13 cellular contexts compared by ENCODE assay signal in genomic region chr19:56133858-56134654, GRCh38. TPM values are rescaled to one million over a fixed set of nuclear protein-coding genes. Genes with fewer than 3 reads are reported as not detected.
DNase-seq lines count a peak whose midpoint lies in the region; ATAC-seq and TF ChIP-seq lines count a peak whose summit lies in the region.
"Had no signal": no experiment of that assay in that cellular context is flagged by ENCODE, and none has a peak within 500 bp of the region (broad histone marks: within the 10 kb centered on the region; RNA-seq: fewer than 3 reads in every experiment).

No MANE protein-coding gene starts in this region.

- DNase-seq in GM06990 (ENCODE audit: extremely low read depth, insufficient read length) (peak; percentile 44), T-helper 17 cell (no peak), myocyte (ENCODE audit: low read depth) (peak; percentile 35), DMS53 (lab: John Stamatoyannopoulos, UW) (no peak), NCI-H128 (lab: John Stamatoyannopoulos, UW; ENCODE audit: unreplicated experiment) (no peak), NCI-H1105 treated with DMSO at 0.1 percent for 48 hours (lab: John Stamatoyannopoulos, UW) (no peak)
- DNase-seq in activated CD8-positive, alpha-beta memory T cell treated with anti-CD3 and anti-CD28 coated beads, Interleukin-2, amount 50 U/mL, for 48 hours = no peak
- DNase-seq: activated CD4-positive, CD25-positive, alpha-beta regulatory T cell; DND-41 had no signal

- H3K4me3 Mint-ChIP-seq in T-helper 17 cell = no peak overlapping the region

- no peaks in the 10 kb centered on the region for H3K27me3 ChIP-seq in GM06990 (replicated peaks; ENCODE audit: control insufficient read depth, insufficient read depth, low read length)
- H3K27me3 ChIP-seq: suprapubic skin had no signal

- no peaks in the 10 kb centered on the region for H3K4me1 Mint-ChIP-seq in T-helper 17 cell

- no peak overlapping the region for H3K27ac Mint-ChIP-seq in T-helper 17 cell

- TF ChIP-seq CTCF in GM06990 (IDR thresholded peaks at IDR 0.05; ENCODE audit: insufficient read depth, low read length, poor library complexity, severe bottlenecking) = no peak

- no peaks in the 10 kb centered on the region for H3K27me3 Mint-ChIP-seq in T-helper 17 cell

- ATAC-seq in HG02981 (IDR thresholded peaks at IDR 0.05; ENCODE audit: unreplicated experiment) = peak; percentile 74
- peak; percentile 61 for ATAC-seq in T-helper 17 cell

- no peak overlapping the region for H3K4me3 ChIP-seq in GM06990 (replicated peaks; ENCODE audit: low read depth, low read length)
- H3K4me3 ChIP-seq: skin epidermis, suprapubic skin had no signal

- no peaks in the 10 kb centered on the region for H3K36me3 Mint-ChIP-seq in T-helper 17 cell (ENCODE audit: low read depth)

- no peaks in the 10 kb centered on the region for H3K36me3 ChIP-seq in GM06990 (ENCODE audit: control insufficient read depth, insufficient read depth, low read length)
- H3K36me3 ChIP-seq: suprapubic skin had no signal

- H3K9me3 ChIP-seq in T-helper 17 cell (ENCODE audit: control insufficient read depth, low read length, poor library complexity, severe bottlenecking) = no peaks in the 10 kb centered on the region
- H3K9me3 ChIP-seq: suprapubic skin had no signal

RNA-seq across cellular contexts. Expression of gene ZNF444, which starts 7.0 kb away (rescaled TPM):
- 10 to 100 TPM; 12.3 to 16.7 TPM for total RNA-seq in T-helper 17 cell
- total RNA-seq in myocyte = 34.8 and 38.0 TPM in 2 replicates
- polyA plus RNA-seq in myocyte (2012) = 26.8 TPM

RNA-seq across cellular contexts. Expression of gene ZNF787, which starts 13.0 kb away (rescaled TPM):
- 10 to 100 TPM; 17.2 to 22.2 TPM for total RNA-seq in T-helper 17 cell
- total RNA-seq in myocyte = 22.5 and 23.3 TPM in 2 replicates
- 25.3 TPM for polyA plus RNA-seq in myocyte (2012)

RNA-seq across cellular contexts. Expression of gene GALP, which starts 41.8 kb away (rescaled TPM):
- total RNA-seq in T-helper 17 cell (not detected), myocyte (not detected in 2 replicates)
- polyA plus RNA-seq in myocyte (2012) = not detected
- total RNA-seq: bronchial epithelial cell, suprapubic skin had no signal

Comparison
In these comparisons a context has a peak if more than half of its experiments do, and no peak if none do; other contexts are left out.
1. DNase-seq: peak in GM06990 (single experiment) and myocyte (single experiment); none in T-helper 17 cell (0 of 3), DMS53 (single experiment), NCI-H128 (single experiment), NCI-H1105 treated with DMSO at 0.1 percent for 48 hours (single experiment) and activated CD8-positive, alpha-beta memory T cell treated with anti-CD3 and anti-CD28 coated beads, Interleukin-2, amount 50 U/mL, for 48 hours (single experiment).